1 cellular context compared by ENCODE assay signal in the genomic region with DNA sequence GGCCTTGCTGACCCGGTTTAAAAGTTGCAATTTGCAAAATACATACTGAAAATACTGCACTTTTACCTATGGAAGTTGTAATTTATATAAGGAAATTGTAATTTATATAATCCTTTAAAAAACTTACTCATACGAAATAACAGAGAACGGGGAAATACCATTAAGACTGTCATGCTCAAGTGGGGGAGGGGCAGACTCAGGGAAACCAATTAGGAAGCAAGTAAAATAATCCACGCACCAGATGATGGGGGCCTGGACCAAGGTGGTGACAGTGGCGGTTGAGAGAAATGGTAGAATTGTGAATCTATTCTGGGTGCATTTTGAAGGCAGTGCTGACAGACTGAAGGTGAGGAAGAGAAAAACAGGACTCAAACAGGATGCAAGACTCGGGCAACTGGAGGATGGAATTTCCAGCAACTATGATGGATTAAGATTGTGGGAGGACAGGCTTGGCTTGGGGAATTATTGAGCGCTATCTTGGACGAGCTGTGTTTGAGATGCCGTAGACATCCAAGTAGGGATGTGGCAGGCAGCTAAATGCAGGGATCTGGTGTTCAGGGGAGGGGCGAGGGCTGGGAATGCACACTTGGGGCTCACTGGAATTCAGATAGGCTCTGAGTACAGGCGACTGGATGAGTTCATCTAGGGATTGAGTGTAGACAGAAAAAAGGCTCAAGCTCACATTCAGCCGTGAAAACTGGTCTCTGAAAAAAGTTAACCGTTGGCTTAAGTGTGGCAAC.
TF ChIP-seq lines count a peak whose summit lies in the region.

No MANE protein-coding gene starts in this region.

TF ChIP-seq in H1, 55 proteins besides CTCF, POLR2A, EP300 and RAD21:
- no peak for TF ChIP-seq YY1 (IDR thresholded peaks at IDR 0.05; ENCODE audit: low read depth, low read length)
- TF ChIP-seq, protein P1, sequence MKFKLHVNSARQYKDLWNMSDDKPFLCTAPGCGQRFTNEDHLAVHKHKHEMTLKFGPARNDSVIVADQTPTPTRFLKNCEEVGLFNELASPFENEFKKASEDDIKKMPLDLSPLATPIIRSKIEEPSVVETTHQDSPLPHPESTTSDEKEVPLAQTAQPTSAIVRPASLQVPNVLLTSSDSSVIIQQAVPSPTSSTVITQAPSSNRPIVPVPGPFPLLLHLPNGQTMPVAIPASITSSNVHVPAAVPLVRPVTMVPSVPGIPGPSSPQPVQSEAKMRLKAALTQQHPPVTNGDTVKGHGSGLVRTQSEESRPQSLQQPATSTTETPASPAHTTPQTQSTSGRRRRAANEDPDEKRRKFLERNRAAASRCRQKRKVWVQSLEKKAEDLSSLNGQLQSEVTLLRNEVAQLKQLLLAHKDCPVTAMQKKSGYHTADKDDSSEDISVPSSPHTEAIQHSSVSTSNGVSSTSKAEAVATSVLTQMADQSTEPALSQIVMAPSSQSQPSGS (IDR thresholded peaks at IDR 0.05; ENCODE audit: low read length): no peak
- TF ChIP-seq MAFK (IDR thresholded peaks at IDR 0.05; ENCODE audit: low read depth, low read length): no peak
- TF ChIP-seq TAF1 (IDR thresholded peaks at IDR 0.05; ENCODE audit: low read depth, low read length): no peak
- no peak for TF ChIP-seq TEAD4 (IDR thresholded peaks at IDR 0.05; ENCODE audit: low read depth, low read length)
- TF ChIP-seq NANOG (IDR thresholded peaks at IDR 0.05; ENCODE audit: insufficient read depth, low read depth, low read length, poor library complexity, severe bottlenecking): no peak
- TF ChIP-seq RBBP5 (IDR thresholded peaks at IDR 0.05; ENCODE audit: borderline replicate concordance, low read depth, low read length): no peak
- TF ChIP-seq, protein P2, sequence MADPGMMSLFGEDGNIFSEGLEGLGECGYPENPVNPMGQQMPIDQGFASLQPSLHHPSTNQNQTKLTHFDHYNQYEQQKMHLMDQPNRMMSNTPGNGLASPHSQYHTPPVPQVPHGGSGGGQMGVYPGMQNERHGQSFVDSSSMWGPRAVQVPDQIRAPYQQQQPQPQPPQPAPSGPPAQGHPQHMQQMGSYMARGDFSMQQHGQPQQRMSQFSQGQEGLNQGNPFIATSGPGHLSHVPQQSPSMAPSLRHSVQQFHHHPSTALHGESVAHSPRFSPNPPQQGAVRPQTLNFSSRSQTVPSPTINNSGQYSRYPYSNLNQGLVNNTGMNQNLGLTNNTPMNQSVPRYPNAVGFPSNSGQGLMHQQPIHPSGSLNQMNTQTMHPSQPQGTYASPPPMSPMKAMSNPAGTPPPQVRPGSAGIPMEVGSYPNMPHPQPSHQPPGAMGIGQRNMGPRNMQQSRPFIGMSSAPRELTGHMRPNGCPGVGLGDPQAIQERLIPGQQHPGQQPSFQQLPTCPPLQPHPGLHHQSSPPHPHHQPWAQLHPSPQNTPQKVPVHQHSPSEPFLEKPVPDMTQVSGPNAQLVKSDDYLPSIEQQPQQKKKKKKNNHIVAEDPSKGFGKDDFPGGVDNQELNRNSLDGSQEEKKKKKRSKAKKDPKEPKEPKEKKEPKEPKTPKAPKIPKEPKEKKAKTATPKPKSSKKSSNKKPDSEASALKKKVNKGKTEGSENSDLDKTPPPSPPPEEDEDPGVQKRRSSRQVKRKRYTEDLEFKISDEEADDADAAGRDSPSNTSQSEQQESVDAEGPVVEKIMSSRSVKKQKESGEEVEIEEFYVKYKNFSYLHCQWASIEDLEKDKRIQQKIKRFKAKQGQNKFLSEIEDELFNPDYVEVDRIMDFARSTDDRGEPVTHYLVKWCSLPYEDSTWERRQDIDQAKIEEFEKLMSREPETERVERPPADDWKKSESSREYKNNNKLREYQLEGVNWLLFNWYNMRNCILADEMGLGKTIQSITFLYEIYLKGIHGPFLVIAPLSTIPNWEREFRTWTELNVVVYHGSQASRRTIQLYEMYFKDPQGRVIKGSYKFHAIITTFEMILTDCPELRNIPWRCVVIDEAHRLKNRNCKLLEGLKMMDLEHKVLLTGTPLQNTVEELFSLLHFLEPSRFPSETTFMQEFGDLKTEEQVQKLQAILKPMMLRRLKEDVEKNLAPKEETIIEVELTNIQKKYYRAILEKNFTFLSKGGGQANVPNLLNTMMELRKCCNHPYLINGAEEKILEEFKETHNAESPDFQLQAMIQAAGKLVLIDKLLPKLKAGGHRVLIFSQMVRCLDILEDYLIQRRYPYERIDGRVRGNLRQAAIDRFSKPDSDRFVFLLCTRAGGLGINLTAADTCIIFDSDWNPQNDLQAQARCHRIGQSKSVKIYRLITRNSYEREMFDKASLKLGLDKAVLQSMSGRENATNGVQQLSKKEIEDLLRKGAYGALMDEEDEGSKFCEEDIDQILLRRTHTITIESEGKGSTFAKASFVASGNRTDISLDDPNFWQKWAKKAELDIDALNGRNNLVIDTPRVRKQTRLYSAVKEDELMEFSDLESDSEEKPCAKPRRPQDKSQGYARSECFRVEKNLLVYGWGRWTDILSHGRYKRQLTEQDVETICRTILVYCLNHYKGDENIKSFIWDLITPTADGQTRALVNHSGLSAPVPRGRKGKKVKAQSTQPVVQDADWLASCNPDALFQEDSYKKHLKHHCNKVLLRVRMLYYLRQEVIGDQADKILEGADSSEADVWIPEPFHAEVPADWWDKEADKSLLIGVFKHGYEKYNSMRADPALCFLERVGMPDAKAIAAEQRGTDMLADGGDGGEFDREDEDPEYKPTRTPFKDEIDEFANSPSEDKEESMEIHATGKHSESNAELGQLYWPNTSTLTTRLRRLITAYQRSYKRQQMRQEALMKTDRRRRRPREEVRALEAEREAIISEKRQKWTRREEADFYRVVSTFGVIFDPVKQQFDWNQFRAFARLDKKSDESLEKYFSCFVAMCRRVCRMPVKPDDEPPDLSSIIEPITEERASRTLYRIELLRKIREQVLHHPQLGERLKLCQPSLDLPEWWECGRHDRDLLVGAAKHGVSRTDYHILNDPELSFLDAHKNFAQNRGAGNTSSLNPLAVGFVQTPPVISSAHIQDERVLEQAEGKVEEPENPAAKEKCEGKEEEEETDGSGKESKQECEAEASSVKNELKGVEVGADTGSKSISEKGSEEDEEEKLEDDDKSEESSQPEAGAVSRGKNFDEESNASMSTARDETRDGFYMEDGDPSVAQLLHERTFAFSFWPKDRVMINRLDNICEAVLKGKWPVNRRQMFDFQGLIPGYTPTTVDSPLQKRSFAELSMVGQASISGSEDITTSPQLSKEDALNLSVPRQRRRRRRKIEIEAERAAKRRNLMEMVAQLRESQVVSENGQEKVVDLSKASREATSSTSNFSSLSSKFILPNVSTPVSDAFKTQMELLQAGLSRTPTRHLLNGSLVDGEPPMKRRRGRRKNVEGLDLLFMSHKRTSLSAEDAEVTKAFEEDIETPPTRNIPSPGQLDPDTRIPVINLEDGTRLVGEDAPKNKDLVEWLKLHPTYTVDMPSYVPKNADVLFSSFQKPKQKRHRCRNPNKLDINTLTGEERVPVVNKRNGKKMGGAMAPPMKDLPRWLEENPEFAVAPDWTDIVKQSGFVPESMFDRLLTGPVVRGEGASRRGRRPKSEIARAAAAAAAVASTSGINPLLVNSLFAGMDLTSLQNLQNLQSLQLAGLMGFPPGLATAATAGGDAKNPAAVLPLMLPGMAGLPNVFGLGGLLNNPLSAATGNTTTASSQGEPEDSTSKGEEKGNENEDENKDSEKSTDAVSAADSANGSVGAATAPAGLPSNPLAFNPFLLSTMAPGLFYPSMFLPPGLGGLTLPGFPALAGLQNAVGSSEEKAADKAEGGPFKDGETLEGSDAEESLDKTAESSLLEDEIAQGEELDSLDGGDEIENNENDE (IDR thresholded peaks at IDR 0.05; ENCODE audit: insufficient replicate concordance, low read length): no peak
- TF ChIP-seq, protein P3, sequence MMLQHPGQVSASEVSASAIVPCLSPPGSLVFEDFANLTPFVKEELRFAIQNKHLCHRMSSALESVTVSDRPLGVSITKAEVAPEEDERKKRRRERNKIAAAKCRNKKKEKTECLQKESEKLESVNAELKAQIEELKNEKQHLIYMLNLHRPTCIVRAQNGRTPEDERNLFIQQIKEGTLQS (IDR thresholded peaks at IDR 0.05; ENCODE audit: insufficient read depth, low read depth, low read length): no peak
- TF ChIP-seq SAP30 (IDR thresholded peaks at IDR 0.05; ENCODE audit: insufficient read depth, insufficient replicate concordance, low read length): no peak
- no peak for TF ChIP-seq GTF2F1 (IDR thresholded peaks at IDR 0.05; ENCODE audit: borderline replicate concordance, low read depth, low read length)
TF ChIP-seq in H1: peak in this region for 0.
